ENCODE assay signal across 9 cellular contexts in genomic region chr19:4058696-4059492, GRCh38. TPM values are rescaled to one million over a fixed set of nuclear protein-coding genes. Genes with fewer than 3 reads are reported as not detected.
DNase-seq lines count a peak whose midpoint lies in the region; ATAC-seq, FAIRE-seq and TF ChIP-seq lines count a peak whose summit lies in the region.
"Had no signal": no experiment of that assay in that cellular context is flagged by ENCODE, and none has a peak within 500 bp of the region (broad histone marks: within the 10 kb centered on the region; RNA-seq: fewer than 3 reads in every experiment).

No MANE protein-coding gene starts in this region.

- H3K27me3 Mint-ChIP-seq in Calu3 (ENCODE audit: unreplicated experiment), result no peaks in the 10 kb centered on the region
- H3K27me3 Mint-ChIP-seq in activated CD8-positive, alpha-beta T cell treated with anti-CD3 and anti-CD28 coated beads for 36 hours, result no peaks in the 10 kb centered on the region

- FAIRE-seq in RCC 7860 (lab: Jason Lieb, UNC), result no peak

- H3K27me3 ChIP-seq in rectal smooth muscle tissue (ENCODE audit: control insufficient read depth, insufficient read depth, low read length), result no peaks in the 10 kb centered on the region

- BruUV-seq in Calu3 (replicated peaks; lab: Mats Ljungman, UMichigan), result TSS peak; percentile 69

- peak overlapping the region; percentile 45 for H3K4me3 ChIP-seq in rectal smooth muscle tissue (ENCODE audit: low read length)

- DNase-seq in Calu3 (no peak), Right ventricle myocardium superior (no peak), NCI-H2029 treated with DMSO at 0.1 percent for 48 hours (lab: John Stamatoyannopoulos, UW) (no peak), RCC 7860 (ENCODE audit: low spot score) (no peak)
- DNase-seq in activated CD8-positive, alpha-beta T cell treated with anti-CD3 and anti-CD28 coated beads for 36 hours, result no peak
- DNase-seq in stimulated activated CD4-positive, alpha-beta T cell treated with anti-CD3 and anti-CD28 coated beads, Interleukin-2, amount 100 ng/mL, for 48 hours, result no peak
- DNase-seq: NCI-H1436 treated with DMSO at 0.1 percent for 48 hours had no signal

- CTCF ChIA-PET in Calu3 (lab: Charles Lee), result interaction anchor here (0.6 to 1.0 kb wide), 2 partner anchors 71 to 81 kb away, joined by 3 to 6 read pairs; no protein-coding TSS in a partner anchor
- CTCF ChIA-PET in activated CD8-positive, alpha-beta T cell treated with anti-CD3 and anti-CD28 coated beads for 36 hours (lab: Charles Lee), result interaction anchor here (0.9 to 3.8 kb wide), 3 partner anchors 73 to 88 kb away, joined by 3 to 16 read pairs (median 4); partner anchors contain the start of genes DAPK3 and EEF2

- intact Hi-C loops in Calu3 (cut with micrococcal nuclease; ENCODE audit: unreplicated experiment), result loop anchor here (10.0 kb wide), 1 partner anchor 126 kb away; the partner anchor contains the start of genes ANKRD24 and SIRT6
- intact Hi-C loops in activated CD8-positive, alpha-beta T cell treated with anti-CD3 and anti-CD28 coated beads for 36 hours (cut with micrococcal nuclease), result no loop called here
- intact Hi-C loops in Right ventricle myocardium superior (cut with DNase I), result no loop called here

- H3K4me1 Mint-ChIP-seq in Calu3 (ENCODE audit: low read depth, unreplicated experiment), result peaks cover 8% of the 10 kb centered on the region
- peaks cover 46% of the 10 kb centered on the region for H3K4me1 Mint-ChIP-seq in activated CD8-positive, alpha-beta T cell treated with anti-CD3 and anti-CD28 coated beads for 36 hours (ENCODE audit: low read depth)

- H3K4me3 Mint-ChIP-seq in Calu3 (ENCODE audit: low read depth, unreplicated experiment), result peak overlapping the region; percentile 82
- peak overlapping the region; percentile 73 for H3K4me3 Mint-ChIP-seq in activated CD8-positive, alpha-beta T cell treated with anti-CD3 and anti-CD28 coated beads for 36 hours

- H3K36me3 ChIP-seq in rectal smooth muscle tissue (ENCODE audit: control insufficient read depth, insufficient read depth, low read length), result peaks cover 15% of the 10 kb centered on the region

- peak overlapping the region; percentile 90 for H3K27ac ChIP-seq in rectal smooth muscle tissue (ENCODE audit: low read depth, low read length)

- peak overlapping the region; percentile 59 for H3K9ac ChIP-seq in rectal smooth muscle tissue (ENCODE audit: low read length)

- POLR2A ChIA-PET in activated CD8-positive, alpha-beta T cell treated with anti-CD3 and anti-CD28 coated beads for 36 hours (lab: Charles Lee), result interaction anchor here (0.8 to 2.6 kb wide), 3 partner anchors 10 to 51 kb away, joined by 4 to 5 read pairs (median 4); partner anchors contain the start of gene PIAS4

- H3K27ac Mint-ChIP-seq in Calu3 (ENCODE audit: unreplicated experiment), result peak overlapping the region; percentile 56
- peak overlapping the region; percentile 90 for H3K27ac Mint-ChIP-seq in activated CD8-positive, alpha-beta T cell treated with anti-CD3 and anti-CD28 coated beads for 36 hours

- H3K36me3 Mint-ChIP-seq in Calu3 (ENCODE audit: insufficient read depth, unreplicated experiment), result peaks cover 82% of the 10 kb centered on the region
- peaks cover 31% of the 10 kb centered on the region for H3K36me3 Mint-ChIP-seq in activated CD8-positive, alpha-beta T cell treated with anti-CD3 and anti-CD28 coated beads for 36 hours (ENCODE audit: low read depth)

- H3K4me1 ChIP-seq in rectal smooth muscle tissue (ENCODE audit: control insufficient read depth, insufficient read depth, low read length), result peaks cover 45% of the 10 kb centered on the region

- TF ChIP-seq CTCF in Calu3 (IDR thresholded peaks at IDR 0.05; ENCODE audit: unreplicated experiment), result no peak
- TF ChIP-seq CTCF in activated CD8-positive, alpha-beta T cell treated with anti-CD3 and anti-CD28 coated beads for 36 hours (IDR thresholded peaks at IDR 0.05), result no peak

- no peak for ATAC-seq in activated CD8-positive, alpha-beta T cell treated with anti-CD3 and anti-CD28 coated beads for 36 hours
- peak; percentile 2 for ATAC-seq in Right ventricle myocardium superior (ENCODE audit: poor library complexity)
- no peak for ATAC-seq in GM21825 (IDR thresholded peaks at IDR 0.05; ENCODE audit: unreplicated experiment)

- no peaks in the 10 kb centered on the region for H3K9me3 Mint-ChIP-seq in Calu3 (ENCODE audit: low read depth, unreplicated experiment)
- no peaks in the 10 kb centered on the region for H3K9me3 Mint-ChIP-seq in activated CD8-positive, alpha-beta T cell treated with anti-CD3 and anti-CD28 coated beads for 36 hours

RNA-seq across cellular contexts. Expression of gene ZBTB7A, which starts 7.8 kb away (rescaled TPM):
- 38.0 and 44.7 TPM in 2 replicates for total RNA-seq in Calu3 (2022)
- total RNA-seq in activated CD8-positive, alpha-beta T cell treated with anti-CD3 and anti-CD28 coated beads for 36 hours, result 10 to 100 TPM; 46.6 TPM
- total RNA-seq in Right ventricle myocardium superior, result 31.4 TPM

RNA-seq across cellular contexts. Expression of gene PIAS4, which starts 51.4 kb away (rescaled TPM):
- total RNA-seq in Calu3 (2022) (29.3 and 35.7 TPM in 2 replicates), Right ventricle myocardium superior (16.7 TPM)
- 10 to 100 TPM; 22.2 TPM for total RNA-seq in activated CD8-positive, alpha-beta T cell treated with anti-CD3 and anti-CD28 coated beads for 36 hours
